ENCODE assay signal across 25 cellular contexts in genomic region chr3:12986521-12986920, GRCh38.
DNase-seq lines count a peak whose midpoint lies in the region; ATAC-seq, FAIRE-seq and TF ChIP-seq lines count a peak whose summit lies in the region.
"Had no signal": no experiment of that assay in that cellular context is flagged by ENCODE, and none has a peak within 500 bp of the region (broad histone marks: within the 10 kb centered on the region; RNA-seq: fewer than 3 reads in every experiment).

No MANE protein-coding gene starts in this region.

- no peak overlapping the region for H3K18ac ChIP-seq in IMR-90 (ENCODE audit: low read depth, low read length)
- no peak overlapping the region for H3K18ac ChIP-seq in H1 (ENCODE audit: extremely low read depth, low read length)
- peak overlapping the region; percentile 33 for H3K18ac ChIP-seq in neuronal stem cell (ENCODE audit: low read length)

- no peak for DNase-seq in IMR-90
- DNase-seq in H1 (ENCODE audit: low read depth in 1 of 2, low spot score in 2 of 2): no peak
- DNase-seq in neuronal stem cell (ENCODE audit: low spot score): no peak
- no peak for DNase-seq in stimulated activated naive B cell treated with anti-CD40 and anti-IgM and Interleukin-4, amounts not matched to agents 10 μg/mL and 1 μg/mL and 100 μg/mL, for 72 hours
- DNase-seq in frontal cortex (ENCODE audit: low spot score in 2 of 2): no peak
- no peak for DNase-seq in T1000 (lab: John Stamatoyannopoulos, UW)
- DNase-seq: activated CD4-positive, alpha-beta T cell treated with anti-CD3 and anti-CD28 coated beads for 4 hours; DMS79 treated with DMSO at 0.1 percent for 48 hours; GDM1; NCI-H1092; NCI-H1694; NCI-H446; NCI-H748 treated with DMSO at 0.1 percent for 48 hours; nucleus accumbens; stimulated activated CD4-positive, alpha-beta T cell treated with anti-CD3 and anti-CD28 coated beads, Interleukin-1b, Interleukin-23, amount 100 ng/mL, for 48 hours; stimulated activated naive CD8-positive, alpha-beta T cell treated with anti-CD3 and anti-CD28 coated beads, Interleukin-15, amount 100 ng/mL, for 72 hours had no signal

- intact Hi-C loops in IMR-90 (cut with micrococcal nuclease): loop anchor here (10.0 kb wide), 1 partner anchor 92 kb away; no protein-coding TSS in a partner anchor

- peaks cover 8 to 29% of the 10 kb centered on the region in 2 donors for H3K36me3 Mint-ChIP-seq in stimulated activated naive B cell treated with anti-CD40 and anti-IgM and Interleukin-4, amounts not matched to agents 10 μg/mL and 1 μg/mL and 100 μg/mL, for 72 hours
- H3K36me3 Mint-ChIP-seq: activated naive CD4-positive, alpha-beta T cell treated with anti-CD3 and anti-CD28 coated beads, Interleukin-2, amount 50 U/mL, for 72 hours had no signal

- no TSS peak for BruUV-seq in IMR-90 (replicated peaks; lab: Mats Ljungman, UMichigan)

- dilution Hi-C loops in IMR-90 (cut with HindIII; ENCODE audit: low sequenced_read_pairs, unreplicated experiment): no loop called here

- H2BK12ac ChIP-seq in H1 (ENCODE audit: low read depth, low read length) (peak overlapping the region; percentile 50; the same call in 1 of the 2 replicates), neuronal stem cell (ENCODE audit: low read length) (no peak overlapping the region)

- H4K91ac ChIP-seq in IMR-90 (ENCODE audit: insufficient read depth, low read depth, low read length): no peak overlapping the region
- H4K91ac ChIP-seq in H1 (replicated peaks; ENCODE audit: insufficient read length, low read length): no peak overlapping the region
- H4K91ac ChIP-seq in neuronal stem cell (ENCODE audit: low read depth, low read length, poor library complexity): no peak overlapping the region

- TF ChIP-seq CTCF in IMR-90 (conservative IDR thresholded peaks at IDR 0.05; ENCODE audit: low read depth, low read length) (no peak), H1 (IDR thresholded peaks at IDR 0.05; ENCODE audit: control extremely low read depth in 1 of 3, insufficient read depth in 1 of 3, low read depth in 1 of 3, low read length in 3 of 3) (no peak)

- H2BK120ac ChIP-seq in IMR-90 (ENCODE audit: low read depth, low read length): no peak overlapping the region
- H2BK120ac ChIP-seq in H1 (replicated peaks; ENCODE audit: low read depth, low read length): no peak overlapping the region
- H2BK120ac ChIP-seq in neuronal stem cell (ENCODE audit: low read depth, low read length): no peak overlapping the region

- H3K27ac ChIP-seq in IMR-90 (ENCODE audit: insufficient read depth, low read length) (no peak overlapping the region), H1 (ENCODE audit: low read depth, low read length) (no peak overlapping the region), neuronal stem cell (replicated peaks; ENCODE audit: low read length) (no peak overlapping the region)
- H3K27ac ChIP-seq: breast epithelium, skin epidermis, thoracic aorta had no signal

- H3K4ac ChIP-seq in IMR-90 (ENCODE audit: low read depth, low read length) (no peak overlapping the region), H1 (replicated peaks; ENCODE audit: insufficient read length, low read depth, low read length) (no peak overlapping the region), neuronal stem cell (ENCODE audit: low read length) (no peak overlapping the region)

- H3K4me3 ChIP-seq in IMR-90 (ENCODE audit: insufficient read depth, low read depth, low read length) (no peak overlapping the region), H1 (ENCODE audit: extremely low read depth in 1 of 4, insufficient read depth in 2 of 4, low read depth in 3 of 4, low read length in 4 of 4) (no peak overlapping the region), neuronal stem cell (ENCODE audit: low read length in 2 of 2) (peak overlapping the region in 1 of 2 donors; percentile 0)
- H3K4me3 ChIP-seq: breast epithelium, skin epidermis, thoracic aorta had no signal

- H3K27me3 Mint-ChIP-seq in stimulated activated naive B cell treated with anti-CD40 and anti-IgM and Interleukin-4, amounts not matched to agents 10 μg/mL and 1 μg/mL and 100 μg/mL, for 72 hours: no peaks in the 10 kb centered on the region
- H3K27me3 Mint-ChIP-seq: CD4-positive, alpha-beta T cell; stimulated activated naive CD8-positive, alpha-beta T cell treated with anti-CD3 and anti-CD28 coated beads, Interleukin-15, amount 100 ng/mL, for 72 hours had no signal

- FAIRE-seq in H1 (lab: Jason Lieb, UNC): no peak
- no peak for FAIRE-seq in frontal cortex (lab: Jason Lieb, UNC)
- FAIRE-seq: RCC 7860 had no signal

- no peak overlapping the region for H3K14ac ChIP-seq in IMR-90 (replicated peaks; ENCODE audit: low read depth, low read length)
- H3K14ac ChIP-seq in H1 (ENCODE audit: insufficient read length): no peak overlapping the region
- no peak overlapping the region for H3K14ac ChIP-seq in neuronal stem cell (ENCODE audit: low read length)

- CTCF ChIA-PET in IMR-90 (lab: Yijun Ruan, JAX) (no interaction called here), H1 (lab: Charles Lee; ENCODE audit: partially characterized antibody) (interaction anchor here (0.8 to 12.1 kb wide), 12 partner anchors 8 to 101 kb away, joined by 3 to 267 read pairs (median 4); no protein-coding TSS in a partner anchor)

- TF ChIP-seq POLR2A in IMR-90 (IDR thresholded peaks at IDR 0.05; ENCODE audit: low read depth, low read length): no peak
- TF ChIP-seq POLR2A in H1 (IDR thresholded peaks at IDR 0.05; ENCODE audit: control extremely low read depth in 1 of 2, low read depth in 2 of 2, low read length in 2 of 2): no peak

- H3K23ac ChIP-seq in IMR-90 (ENCODE audit: low read depth, low read length) (no peak overlapping the region), H1 (ENCODE audit: insufficient read length) (no peak overlapping the region), neuronal stem cell (ENCODE audit: low read depth, low read length, poor library complexity) (no peak overlapping the region)

- H2AFZ ChIP-seq in IMR-90 (replicated peaks; ENCODE audit: low read length, poor library complexity): no peak overlapping the region
- no peak overlapping the region for H2AFZ ChIP-seq in H1 (ENCODE audit: low read length)
- no peak overlapping the region for H2AFZ ChIP-seq in neuronal stem cell (ENCODE audit: low read length)

- peaks cover 72 to 89% of the 10 kb centered on the region in 2 donors for H3K4me1 Mint-ChIP-seq in stimulated activated naive B cell treated with anti-CD40 and anti-IgM and Interleukin-4, amounts not matched to agents 10 μg/mL and 1 μg/mL and 100 μg/mL, for 72 hours

- 80% methylated on average over 1 of the region's 11 CpGs; no CpG with 5 or more reads in 1 of the 2 experiments for WGBS in IMR-90 (ENCODE audit: extremely low coverage in 2 of 2, insufficient read length in 1 of 2), 2 experiments
- WGBS in H1 (ENCODE audit: extremely low coverage in 1 of 2, insufficient coverage in 1 of 2, insufficient read length in 1 of 2, insufficient replicate concordance in 2 of 2, low coverage in 1 of 2, low lambda C conversion rate in 2 of 2, missing lambda C conversion rate in 1 of 2), 2 experiments: 86% methylated on average over 10 of the region's 11 CpGs; no CpG with 5 or more reads in 1 of the 2 experiments
- no CpG with 5 or more reads among the region's 11 CpGs for WGBS in neuronal stem cell (ENCODE audit: extremely low coverage in 2 of 2, insufficient read length in 2 of 2, insufficient replicate concordance in 1 of 2), 2 donors

- H3K79me1 ChIP-seq in IMR-90 (ENCODE audit: low read depth in 1 of 2, low read length in 2 of 2) (peaks cover 2 to 15% of the 10 kb centered on the region in 2 experiments; a peak in 2 of 4 replicates), H1 (ENCODE audit: low read depth, low read length) (peaks cover 2% of the 10 kb centered on the region; the same call in 1 of the 2 replicates), neuronal stem cell (ENCODE audit: low read depth, low read length) (peaks cover 6% of the 10 kb centered on the region)

- H3K9ac ChIP-seq in IMR-90 (ENCODE audit: low read depth, low read length) (no peak overlapping the region), H1 (replicated peaks in 1 of 4; ENCODE audit: extremely low read depth in 1 of 4, low read depth in 3 of 4, low read length in 3 of 4) (no peak overlapping the region), neuronal stem cell (ENCODE audit: low read depth, low read length, poor library complexity) (peak overlapping the region; percentile 56)

- no peak overlapping the region for H3K4me3 Mint-ChIP-seq in stimulated activated naive B cell treated with anti-CD40 and anti-IgM and Interleukin-4, amounts not matched to agents 10 μg/mL and 1 μg/mL and 100 μg/mL, for 72 hours
- H3K4me3 Mint-ChIP-seq: CD4-positive, alpha-beta T cell; stimulated activated naive CD8-positive, alpha-beta T cell treated with anti-CD3 and anti-CD28 coated beads, Interleukin-15, amount 100 ng/mL, for 72 hours; T-helper 2 cell treated with Interferon-gamma antibody and Interleukin-4, amounts not matched to agents 5 μg/mL and 100 μg/mL, for 36 hours had no signal

- H4K8ac ChIP-seq in IMR-90 (ENCODE audit: low read depth in 2 of 2, low read length in 2 of 2): no peak overlapping the region
- no peak overlapping the region for H4K8ac ChIP-seq in H1 (ENCODE audit: extremely low read depth, insufficient read depth, low read length)
- H4K8ac ChIP-seq in neuronal stem cell (ENCODE audit: low read depth, low read length): no peak overlapping the region

- H3K27me3 ChIP-seq in IMR-90 (ENCODE audit: control insufficient read depth, insufficient read depth, low read length) (no peaks in the 10 kb centered on the region), H1 (replicated peaks in 1 of 4; ENCODE audit: control insufficient read depth in 3 of 4, extremely low read depth in 1 of 4, insufficient read depth in 3 of 4, low read length in 3 of 4) (no peaks in the 10 kb centered on the region), neuronal stem cell (ENCODE audit: control insufficient read depth in 3 of 3, insufficient read depth in 3 of 3, low read depth in 1 of 3, low read length in 3 of 3) (no peaks in the 10 kb centered on the region)
- H3K27me3 ChIP-seq: breast epithelium had no signal

- H3K9me3 Mint-ChIP-seq in stimulated activated naive B cell treated with anti-CD40 and anti-IgM and Interleukin-4, amounts not matched to agents 10 μg/mL and 1 μg/mL and 100 μg/mL, for 72 hours: peaks cover 3 to 7% of the 10 kb centered on the region in 2 donors
- H3K9me3 Mint-ChIP-seq: activated naive CD4-positive, alpha-beta T cell treated with anti-CD3 and anti-CD28 coated beads, Interleukin-2, amount 50 U/mL, for 72 hours; CD4-positive, alpha-beta T cell; stimulated activated naive CD8-positive, alpha-beta T cell treated with anti-CD3 and anti-CD28 coated beads, Interleukin-15, amount 100 ng/mL, for 72 hours; T-helper 2 cell treated with Interferon-gamma antibody and Interleukin-4, amounts not matched to agents 5 μg/mL and 100 μg/mL, for 36 hours had no signal

- no peak overlapping the region for H2AK5ac ChIP-seq in IMR-90 (ENCODE audit: low read depth, low read length)
- H2AK5ac ChIP-seq in H1 (ENCODE audit: low read depth, low read length): 0 out of 2 replicates have a peak overlapping the region, but pooled peaks have one; percentile 2
- peak overlapping the region; percentile 51 for H2AK5ac ChIP-seq in neuronal stem cell (ENCODE audit: low read depth, low read length)

- no peak overlapping the region for H3K56ac ChIP-seq in IMR-90 (ENCODE audit: extremely low read depth, insufficient read depth, low read length)
- no peak overlapping the region for H3K56ac ChIP-seq in H1 (replicated peaks; ENCODE audit: insufficient read length, low read depth, low read length)

- H3K9me3 ChIP-seq in IMR-90 (ENCODE audit: control insufficient read depth, insufficient read depth, low read length) (no peaks in the 10 kb centered on the region), H1 (ENCODE audit: insufficient read depth in 2 of 2, low read depth in 1 of 2, low read length in 1 of 2) (peaks cover 0 to 5% of the 10 kb centered on the region in 2 experiments; a peak in 2 of 4 replicates), neuronal stem cell (replicated peaks in 1 of 2; ENCODE audit: control insufficient read depth in 2 of 2, insufficient read depth in 1 of 2, low read depth in 1 of 2, low read length in 2 of 2) (peaks cover 0 to 5% of the 10 kb centered on the region in 2 donors)
- H3K9me3 ChIP-seq: breast epithelium, thoracic aorta had no signal

- H4K20me1 ChIP-seq in IMR-90 (ENCODE audit: insufficient read depth, low read length): peaks cover 3% of the 10 kb centered on the region; the same call in 1 of the 2 replicates
- H4K20me1 ChIP-seq in H1 (replicated peaks in 1 of 2; ENCODE audit: control insufficient read depth in 1 of 2, insufficient read depth in 2 of 2, low read length in 2 of 2): peaks cover 4 to 6% of the 10 kb centered on the region in 2 experiments

- H2BK15ac ChIP-seq in IMR-90 (ENCODE audit: low read depth, low read length) (no peak overlapping the region), H1 (ENCODE audit: low read length) (peak overlapping the region; percentile 88; the same call in 1 of the 2 replicates), neuronal stem cell (ENCODE audit: low read length) (peak overlapping the region; percentile 11)

- POLR2A ChIA-PET in IMR-90 (lab: Charles Lee; ENCODE audit: unreplicated experiment): no interaction called here
- POLR2A ChIA-PET in H1 (lab: Charles Lee; ENCODE audit: partially characterized antibody): no interaction called here

- peaks cover 13% of the 10 kb centered on the region for H3K4me1 ChIP-seq in IMR-90 (ENCODE audit: control insufficient read depth, insufficient read depth, low read length)
- H3K4me1 ChIP-seq in H1 (replicated peaks in 1 of 4; ENCODE audit: control insufficient read depth in 3 of 4, insufficient read depth in 4 of 4, low read length in 3 of 4): peaks cover 0 to 16% (median 12%) of the 10 kb centered on the region in 4 experiments; a peak in 6 of 7 replicates
- H3K4me1 ChIP-seq in neuronal stem cell (ENCODE audit: control insufficient read depth in 2 of 2, insufficient read depth in 1 of 2, low read depth in 1 of 2, low read length in 2 of 2): peaks cover 10 to 11% of the 10 kb centered on the region in 2 donors
- H3K4me1 ChIP-seq: breast epithelium had no signal

- TF ChIP-seq EP300 in H1 (IDR thresholded peaks at IDR 0.05; ENCODE audit: borderline replicate concordance in 1 of 2, low read depth in 2 of 2, low read length in 2 of 2): no peak

- no peak for TF ChIP-seq RAD21 in IMR-90 (IDR thresholded peaks at IDR 0.05; ENCODE audit: low read length)
- TF ChIP-seq RAD21 in H1 (IDR thresholded peaks at IDR 0.05 in 1 of 2, conservative IDR thresholded peaks at IDR 0.05 in 1 of 2; ENCODE audit: low read depth in 2 of 2, low read length in 2 of 2): no peak

- H2BK20ac ChIP-seq in IMR-90 (ENCODE audit: low read depth, low read length) (no peak overlapping the region), H1 (ENCODE audit: low read length) (no peak overlapping the region)

- H3K27ac Mint-ChIP-seq in stimulated activated naive B cell treated with anti-CD40 and anti-IgM and Interleukin-4, amounts not matched to agents 10 μg/mL and 1 μg/mL and 100 μg/mL, for 72 hours: peak overlapping the region; percentile 89
- H3K27ac Mint-ChIP-seq: T-helper 2 cell treated with Interferon-gamma antibody and Interleukin-4, amounts not matched to agents 5 μg/mL and 100 μg/mL, for 36 hours had no signal

- in situ Hi-C loops in IMR-90 (cut with MboI; ENCODE audit: low sequenced_read_pairs): no loop called here

- H3K79me2 ChIP-seq in H1 (ENCODE audit: control insufficient read depth in 1 of 2, insufficient read depth in 2 of 2, low read length in 2 of 2): no peaks in the 10 kb centered on the region

- peaks cover 5% of the 10 kb centered on the region; the same call in 1 of the 2 replicates for H3K9me1 ChIP-seq in IMR-90 (ENCODE audit: insufficient read depth, low read length)

- H3K23me2 ChIP-seq in H1 (ENCODE audit: low read depth, low read length): no peaks in the 10 kb centered on the region

- H2BK5ac ChIP-seq in IMR-90 (ENCODE audit: low read depth, low read length, poor library complexity, severe bottlenecking): no peak overlapping the region
- no peak overlapping the region; the same call in 1 of the 2 replicates for H2BK5ac ChIP-seq in H1 (ENCODE audit: low read depth, low read length)
- H2BK5ac ChIP-seq in neuronal stem cell (ENCODE audit: low read length): peak overlapping the region; percentile 19

- no peak overlapping the region for H4K5ac ChIP-seq in IMR-90 (ENCODE audit: low read depth, low read length)
- no peak overlapping the region for H4K5ac ChIP-seq in H1 (ENCODE audit: insufficient read length, low read depth, low read length)

- H3K4me2 ChIP-seq in IMR-90 (ENCODE audit: low read depth, low read length) (no peak overlapping the region), H1 (ENCODE audit: insufficient read depth in 1 of 2, low read depth in 2 of 2, low read length in 2 of 2) (no peak overlapping the region), neuronal stem cell (ENCODE audit: insufficient read depth, low read length, poor library complexity, severe bottlenecking) (no peak overlapping the region)

- ATAC-seq in IMR-90 (ENCODE audit: low read depth) (no peak), GM18907 (IDR thresholded peaks at IDR 0.05; ENCODE audit: unreplicated experiment) (no peak)
- ATAC-seq in stimulated activated naive B cell treated with anti-CD40 and anti-IgM and Interleukin-4, amounts not matched to agents 10 μg/mL and 1 μg/mL and 100 μg/mL, for 72 hours (replicated peaks): no peak
- ATAC-seq: activated naive CD4-positive, alpha-beta T cell treated with anti-CD3 and anti-CD28 coated beads, Interleukin-2, amount 50 U/mL, for 72 hours; left lobe of liver; stimulated activated naive CD8-positive, alpha-beta T cell treated with anti-CD3 and anti-CD28 coated beads, Interleukin-15, amount 100 ng/mL, for 72 hours had no signal

- H2AK9ac ChIP-seq in IMR-90 (replicated peaks; ENCODE audit: low read depth, low read length, poor library complexity): peak overlapping the region; percentile 56

- H3K36me3 ChIP-seq in IMR-90 (ENCODE audit: control insufficient read depth, insufficient read depth, low read length) (no peaks in the 10 kb centered on the region), H1 (ENCODE audit: control insufficient read depth in 2 of 4, insufficient read depth in 4 of 4, low read length in 3 of 4) (no peaks in the 10 kb centered on the region), neuronal stem cell (replicated peaks in 1 of 2; ENCODE audit: control insufficient read depth in 2 of 2, insufficient read depth in 2 of 2, low read length in 2 of 2) (no peaks in the 10 kb centered on the region)
- H3K36me3 ChIP-seq: breast epithelium, thoracic aorta had no signal
